Comparison of ENCODE assay signal across 11 cellular contexts in genomic region chr3:16240229-16241023, GRCh38. TPM values are rescaled to one million over a fixed set of nuclear protein-coding genes. Genes with fewer than 3 reads are reported as not detected.
DNase-seq lines count a peak whose midpoint lies in the region; ATAC-seq, FAIRE-seq and TF ChIP-seq lines count a peak whose summit lies in the region.
"Had no signal": no experiment of that assay in that cellular context is flagged by ENCODE, and none has a peak within 500 bp of the region (broad histone marks: within the 10 kb centered on the region; RNA-seq: fewer than 3 reads in every experiment).

No MANE protein-coding gene starts in this region.

- no peak for TF ChIP-seq CTCF in AG09319 (IDR thresholded peaks at IDR 0.05; ENCODE audit: low read depth, low read length)

- DNase-seq in AG09319 (ENCODE audit: extremely low read depth, low read depth) = peak; percentile 30
- DNase-seq in HTR-8/SVneo (ENCODE audit: insufficient read length, low spot score) = peak; percentile 54
- peak; percentile 17 for DNase-seq in brain pericyte (ENCODE audit: low read depth, low spot score)
- DNase-seq in myocyte (ENCODE audit: low read depth) = peak; percentile 37
- DNase-seq in left colon = no peak
- no peak for DNase-seq in activated gamma-delta T cell treated with Interleukin-2 at 50 U/mL for 16 hours
- DNase-seq in activated naive CD4-positive, alpha-beta T cell treated with anti-CD3 and anti-CD28 coated beads, Interleukin-2, amount 50 U/mL, for 16 hours = no peak
- DNase-seq: activated CD8-positive, alpha-beta memory T cell treated with anti-CD3 and anti-CD28 coated beads, Interleukin-2, amount 50 U/mL, for 4 hours; DND-41; NCI-H1105 treated with DMSO at 0.1 percent for 48 hours had no signal

- intact Hi-C loops in left colon (cut with DNase I, micrococcal nuclease) = loop anchor here (5.0 to 10.0 kb wide), 2 partner anchors 193 to 426 kb away; no protein-coding TSS in a partner anchor

- ATAC-seq in left colon (no peak), GM18861 (IDR thresholded peaks at IDR 0.05; ENCODE audit: unreplicated experiment) (no peak)

- FAIRE-seq in HTR-8/SVneo (lab: Jason Lieb, UNC) = no peak

RNA-seq across cellular contexts. Expression of gene DPH3, which starts 24.3 kb away (rescaled TPM):
- 27.3 and 29.9 TPM in 2 replicates for total RNA-seq in myocyte
- polyA plus RNA-seq in myocyte (2012) = 13.6 TPM
- 10 to 100 TPM; 19.6 to 22.7 TPM for total RNA-seq in left colon

RNA-seq across cellular contexts. Expression of gene OXNAD1, which starts 24.6 kb away (rescaled TPM):
- total RNA-seq in myocyte (9.3 and 12.9 TPM in 2 replicates), left colon (10 to 100 TPM; 29.1 to 31.7 TPM)
- polyA plus RNA-seq in myocyte (2012) = 4.3 TPM

Comparison
In these comparisons a context has a peak if more than half of its experiments do, and no peak if none do; other contexts are left out.
1. DNase-seq: peak in AG09319 (single experiment), HTR-8/SVneo (single experiment), brain pericyte (single experiment) and myocyte (single experiment); none in left colon (0 of 2), activated gamma-delta T cell treated with Interleukin-2 at 50 U/mL for 16 hours (single experiment) and activated naive CD4-positive, alpha-beta T cell treated with anti-CD3 and anti-CD28 coated beads, Interleukin-2, amount 50 U/mL, for 16 hours (single experiment).